Comparison of ENCODE assay signal across 7 cellular contexts in the genomic region with DNA sequence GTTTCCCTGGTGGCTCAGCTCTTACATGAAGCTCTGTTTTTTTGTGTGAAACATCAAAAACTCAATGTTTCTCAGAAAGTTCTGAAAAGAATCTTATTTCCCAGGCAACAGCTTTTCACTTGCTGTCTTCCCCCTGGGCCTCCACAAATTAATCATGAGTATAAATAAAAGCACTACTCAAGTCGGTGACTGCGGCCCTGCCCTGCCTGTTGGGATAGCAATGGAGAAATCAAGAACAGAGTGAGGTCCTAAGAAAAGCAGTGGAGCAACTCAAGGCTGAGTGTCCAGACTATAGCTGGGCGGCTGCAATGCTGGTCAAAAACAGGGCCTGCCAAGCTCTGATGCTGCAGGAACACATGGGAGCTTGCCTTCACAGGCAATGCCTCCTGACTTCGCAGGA.
"Had no signal": no experiment of that assay in that cellular context is flagged by ENCODE, and none has a peak within 500 bp of the region (broad histone marks: within the 10 kb centered on the region; RNA-seq: fewer than 3 reads in every experiment).

No MANE protein-coding gene starts in this region.

- H3K27me3 Mint-ChIP-seq: IgD-negative memory B cell had no signal

- DNase-seq: H7, HFFc6 had no signal

- H3K27ac ChIP-seq: HL-60 had no signal

- ATAC-seq: GM23338, HCT116, HepG2 had no signal

- H3K9me3 Mint-ChIP-seq: GM23338, HFFc6, IgD-negative memory B cell had no signal

- H3K4me3 Mint-ChIP-seq: GM23338, HFFc6, IgD-negative memory B cell had no signal

- H3K27ac Mint-ChIP-seq: GM23338, HFFc6 had no signal
